20 cellular contexts compared by ENCODE assay signal in genomic region chr20:63877755-63878470, GRCh38. TPM values are rescaled to one million over a fixed set of nuclear protein-coding genes. Genes with fewer than 3 reads are reported as not detected.
DNase-seq lines count a peak whose midpoint lies in the region; ATAC-seq, FAIRE-seq and TF ChIP-seq lines count a peak whose summit lies in the region.
"Had no signal": no experiment of that assay in that cellular context is flagged by ENCODE, and none has a peak within 500 bp of the region (broad histone marks: within the 10 kb centered on the region; RNA-seq: fewer than 3 reads in every experiment).

No MANE protein-coding gene starts in this region.

- peaks cover 24 to 43% of the 10 kb centered on the region in 2 donors for H3K36me3 Mint-ChIP-seq in CD4-positive, alpha-beta memory T cell
- peaks cover 75% of the 10 kb centered on the region for H3K36me3 Mint-ChIP-seq in stimulated activated effector memory CD8-positive, alpha-beta T cell treated with anti-CD3 and anti-CD28 coated beads, Interleukin-12 subunit alpha, Interleukin-12 subunit beta, amount 100 ng/mL, for 72 hours

- POLR2A ChIA-PET in RWPE1 (lab: Yijun Ruan, JAX; ENCODE audit: low non-redundant PET): interaction anchor here (1.0 to 1.1 kb wide), 2 partner anchors 13 to 14 kb away, joined by 3 read pairs; partner anchors contain the start of gene TPD52L2
- POLR2A ChIA-PET in HepG2 (lab: Yijun Ruan, JAX): interaction anchor here (1.1 to 1.5 kb wide), 2 partner anchors 13 to 17 kb away, joined by 3 to 6 read pairs; partner anchors contain the start of genes DNAJC5 and TPD52L2
- POLR2A ChIA-PET in CD4-positive, alpha-beta memory T cell (lab: Charles Lee; ENCODE audit: partially characterized antibody): interaction anchor here (1.4 kb wide), 1 partner anchor 13 kb away, joined by 5 read pairs; the partner anchor contains the start of gene TPD52L2

- TF ChIP-seq POLR2A in HepG2 (IDR thresholded peaks at IDR 0.05; ENCODE audit: insufficient read depth in 1 of 2, low read depth in 2 of 2, low read length in 2 of 2): no peak; a peak in 1 of 4 replicates

- TF ChIP-seq EP300 in HepG2 (IDR thresholded peaks at IDR 0.05; ENCODE audit: low read depth in 2 of 2, low read length in 2 of 2): no peak
- no peak for TF ChIP-seq EP300 in HepG2 (CRISPR knock-in tag; IDR thresholded peaks at IDR 0.05; ENCODE audit: borderline replicate concordance)

- no peaks in the 10 kb centered on the region for H3K4me1 ChIP-seq in HepG2 (ENCODE audit: insufficient read depth, low read length)
- H3K4me1 ChIP-seq in psoas muscle: peaks cover 12% of the 10 kb centered on the region
- H3K4me1 ChIP-seq in CD4-positive, alpha-beta memory T cell (ENCODE audit: insufficient read depth, low read length): peaks cover 8% of the 10 kb centered on the region

- peaks cover 43% of the 10 kb centered on the region for H3K79me2 ChIP-seq in HepG2 (ENCODE audit: insufficient read depth, low read length)

- H3K4me1 Mint-ChIP-seq in CD4-positive, alpha-beta memory T cell: peaks cover 6 to 12% (median 7%) of the 10 kb centered on the region in 4 donors
- H3K4me1 Mint-ChIP-seq in stimulated activated effector memory CD8-positive, alpha-beta T cell treated with anti-CD3 and anti-CD28 coated beads, Interleukin-12 subunit alpha, Interleukin-12 subunit beta, amount 100 ng/mL, for 72 hours: peaks cover 16% of the 10 kb centered on the region

- H3K27ac ChIP-seq in RWPE1 (peak overlapping the region; percentile 5; the same call in 1 of the 2 replicates), HepG2 (ENCODE audit: extremely low read length, insufficient read depth, low read length) (no peak overlapping the region), psoas muscle (peak overlapping the region; percentile 70)
- no peak overlapping the region for H3K27ac ChIP-seq in CD4-positive, alpha-beta memory T cell (ENCODE audit: low read depth, low read length)
- H3K27ac ChIP-seq: 22Rv1, C4-2B, HL-60, SJSA1 had no signal

- intact Hi-C loops in HepG2 (cut with micrococcal nuclease; ENCODE audit: unreplicated experiment): no loop called here
- intact Hi-C loops in psoas muscle (cut with DNase I): no loop called here
- intact Hi-C loops in CD4-positive, alpha-beta memory T cell (cut with micrococcal nuclease): no loop called here

- peaks cover 69 to 75% of the 10 kb centered on the region in 2 experiments for H3K36me3 ChIP-seq in HepG2 (replicated peaks in 1 of 2; ENCODE audit: control insufficient read depth in 1 of 2, insufficient read depth in 2 of 2, low read length in 2 of 2)
- peaks cover 0 to 68% of the 10 kb centered on the region in 2 donors for H3K36me3 ChIP-seq in psoas muscle (ENCODE audit: insufficient read depth in 1 of 2, low read depth in 1 of 2)
- peaks cover 44% of the 10 kb centered on the region for H3K36me3 ChIP-seq in CD4-positive, alpha-beta memory T cell (ENCODE audit: insufficient read depth, low read length)

- H3K4me3 ChIP-seq in HepG2 (replicated peaks in 1 of 3; ENCODE audit: insufficient read depth in 1 of 3, low read depth in 2 of 3, low read length in 3 of 3): no peak overlapping the region
- H3K4me3 ChIP-seq in psoas muscle: no peak overlapping the region
- H3K4me3 ChIP-seq in CD4-positive, alpha-beta memory T cell (ENCODE audit: low read length in 2 of 2): no peak overlapping the region
- H3K4me3 ChIP-seq: SJSA1 had no signal

- no peak overlapping the region for H3K4me3 Mint-ChIP-seq in CD4-positive, alpha-beta memory T cell
- H3K4me3 Mint-ChIP-seq in stimulated activated effector memory CD8-positive, alpha-beta T cell treated with anti-CD3 and anti-CD28 coated beads, Interleukin-12 subunit alpha, Interleukin-12 subunit beta, amount 100 ng/mL, for 72 hours: no peak overlapping the region

- no peak overlapping the region for H3K4me2 ChIP-seq in HepG2 (ENCODE audit: low read depth, low read length)

- no peak for FAIRE-seq in HepG2 (lab: Jason Lieb, UNC)
- FAIRE-seq: GM12891, RCC 7860 had no signal

- CTCF ChIA-PET in RWPE1 (lab: Yijun Ruan, JAX) (interaction anchor here (0.6 to 1.2 kb wide), 3 partner anchors 9 to 131 kb away, joined by 3 to 4 read pairs (median 4); no protein-coding TSS in a partner anchor), HepG2 (lab: Yijun Ruan, JAX; ENCODE audit: low intra/inter-chr PET ratio, low total read pairs) (no interaction called here)
- CTCF ChIA-PET in CD4-positive, alpha-beta memory T cell (lab: Charles Lee; ENCODE audit: partially characterized antibody): no interaction called here

- H3K9me3 Mint-ChIP-seq in CD4-positive, alpha-beta memory T cell: no peaks in the 10 kb centered on the region
- H3K9me3 Mint-ChIP-seq in stimulated activated effector memory CD8-positive, alpha-beta T cell treated with anti-CD3 and anti-CD28 coated beads, Interleukin-12 subunit alpha, Interleukin-12 subunit beta, amount 100 ng/mL, for 72 hours: no peaks in the 10 kb centered on the region

- H3K27ac Mint-ChIP-seq in CD4-positive, alpha-beta memory T cell: no peak overlapping the region
- H3K27ac Mint-ChIP-seq in stimulated activated effector memory CD8-positive, alpha-beta T cell treated with anti-CD3 and anti-CD28 coated beads, Interleukin-12 subunit alpha, Interleukin-12 subunit beta, amount 100 ng/mL, for 72 hours: no peak overlapping the region

- DNase-seq in NCI-H2107 treated with DMSO at 0.1 percent for 48 hours (lab: John Stamatoyannopoulos, UW; ENCODE audit: unreplicated experiment) (peak; percentile 58), NCI-H2107 (lab: John Stamatoyannopoulos, UW) (no peak), RWPE1 (ENCODE audit: low spot score) (no peak), HepG2 (ENCODE audit: low spot score) (no peak), psoas muscle (peak; percentile 55 to 74), COLO668 (lab: John Stamatoyannopoulos, UW; ENCODE audit: unreplicated experiment) (no peak)
- DNase-seq in CD4-positive, alpha-beta memory T cell: no peak
- no peak for DNase-seq in stimulated activated effector memory CD8-positive, alpha-beta T cell treated with anti-CD3 and anti-CD28 coated beads, Interleukin-12 subunit alpha, Interleukin-12 subunit beta, amount 100 ng/mL, for 72 hours (ENCODE audit: low spot score in 2 of 2)
- DNase-seq: KG1, NCI-H1048, NCI-H187 treated with DMSO at 0.1 percent for 48 hours, NCI-H510A had no signal

- TF ChIP-seq CTCF in RWPE1 (conservative IDR thresholded peaks at IDR 0.05; ENCODE audit: low read depth) (no peak), HepG2 (CRISPR knock-in tag; IDR thresholded peaks at IDR 0.05) (no peak), psoas muscle (IDR thresholded peaks at IDR 0.05) (no peak)

- in situ Hi-C loops in HepG2 (cut with HindIII; ENCODE audit: extremely low pct_ligation_motif_present, low pct_unique_long_range_greater_than_20kb): no loop called here

- H3K27me3 ChIP-seq in HepG2 (ENCODE audit: control insufficient read depth in 1 of 2, insufficient read depth in 2 of 2, low read length in 2 of 2) (no peaks in the 10 kb centered on the region), psoas muscle (ENCODE audit: insufficient read depth in 3 of 3, low read length in 2 of 3) (no peaks in the 10 kb centered on the region)
- H3K27me3 ChIP-seq in CD4-positive, alpha-beta memory T cell (ENCODE audit: insufficient read depth, low read length): no peaks in the 10 kb centered on the region
- H3K27me3 ChIP-seq: SJSA1 had no signal

- no peak for TF ChIP-seq RAD21 in HepG2 (CRISPR knock-in tag; IDR thresholded peaks at IDR 0.05)

- no peak overlapping the region for H3K9ac ChIP-seq in HepG2 (ENCODE audit: insufficient read depth, low read depth, low read length)

- H3K9me3 ChIP-seq in HepG2 (ENCODE audit: low read length): no peaks in the 10 kb centered on the region
- H3K9me3 ChIP-seq in psoas muscle: no peaks in the 10 kb centered on the region
- H3K9me3 ChIP-seq in CD4-positive, alpha-beta memory T cell (ENCODE audit: control insufficient read depth in 1 of 2, low read length in 2 of 2): no peaks in the 10 kb centered on the region
- H3K9me3 ChIP-seq: SJSA1 had no signal

- peaks cover 40% of the 10 kb centered on the region; the same call in 1 of the 2 replicates for H4K20me1 ChIP-seq in HepG2 (ENCODE audit: insufficient read depth, low read length)

- H3K27me3 Mint-ChIP-seq in CD4-positive, alpha-beta memory T cell: no peaks in the 10 kb centered on the region

- ATAC-seq in HepG2 (no peak), psoas muscle (peak; percentile 91 to 92 (median 92))
- ATAC-seq in stimulated activated effector memory CD8-positive, alpha-beta T cell treated with anti-CD3 and anti-CD28 coated beads, Interleukin-12 subunit alpha, Interleukin-12 subunit beta, amount 100 ng/mL, for 72 hours: no peak

- H2AFZ ChIP-seq in HepG2 (ENCODE audit: low read length): no peak overlapping the region

- TSS peak; percentile 17 for BruUV-seq in HepG2 (replicated peaks; lab: Mats Ljungman, UMichigan)

- 97% methylated on average over 32 of the region's 32 CpGs for WGBS in HepG2 (ENCODE audit: low lambda C conversion rate)
- WGBS in psoas muscle, 3 donors: 76 to 81% (median 78%) methylated on average over 32 of the region's 32 CpGs

RNA-seq across cellular contexts. Expression of gene TPD52L2, which starts 12.8 kb away (rescaled TPM):
- total RNA-seq in HepG2 (2016; rRNA removed; fragmentation: Illumina TruSeq; extraction: Trizol) (156 and 187 TPM in 2 replicates), psoas muscle (10 to 100 TPM; 40.7 to 56.0 (median 55.1) TPM)
- total RNA-seq in HepG2 (2016; cell fraction: cytosol; rRNA removed; fragmentation: Illumina TruSeq; extraction: Trizol; ENCODE audit: low read depth): 17.3 and 18.9 TPM in 2 replicates
- total RNA-seq in HepG2 (2016; cell fraction: insoluble cytoplasmic fraction; rRNA removed; fragmentation: Illumina TruSeq; extraction: Trizol): 159 and 183 TPM in 2 replicates
- 68.0 and 74.8 TPM in 2 replicates for total RNA-seq in HepG2 (2016; cell fraction: membrane; rRNA removed; fragmentation: Illumina TruSeq; extraction: Trizol)
- 80.6 and 85.7 TPM in 2 replicates for total RNA-seq in HepG2 (2016; cell fraction: nucleus; rRNA removed; fragmentation: Illumina TruSeq; extraction: Trizol)
- polyA plus RNA-seq in HepG2 (2011; rRNA removed) (184 and 198 TPM in 2 replicates), psoas muscle (100 to 1,000 TPM in 1 of 3 donors, 10 to 100 TPM in 2; 46.7 to 152 (median 89.7) TPM)
- 197 and 204 TPM in 2 replicates for polyA plus RNA-seq in HepG2 (2011; cell fraction: cytosol; rRNA removed)
- 163 and 169 TPM in 2 replicates for polyA plus RNA-seq in HepG2 (2011; cell fraction: nucleus; rRNA removed)
- 96.3 and 115 TPM in 2 replicates for polyA plus RNA-seq in HepG2 (2012)
- polyA plus RNA-seq in HepG2 (2016; cell fraction: cytosol; fragmentation: Illumina TruSeq; extraction: Trizol; ENCODE audit: low read depth): 18.7 and 19.4 TPM in 2 replicates
- 188 and 207 TPM in 2 replicates for polyA plus RNA-seq in HepG2 (2016; cell fraction: insoluble cytoplasmic fraction; fragmentation: Illumina TruSeq; extraction: Trizol; ENCODE audit: low read depth)
- 59.6 and 59.7 TPM in 2 replicates for polyA plus RNA-seq in HepG2 (2016; cell fraction: membrane; fragmentation: Illumina TruSeq; extraction: Trizol; ENCODE audit: low read depth)
- 162 and 173 TPM in 2 replicates for polyA plus RNA-seq in HepG2 (2016; cell fraction: nucleus; fragmentation: Illumina TruSeq; extraction: Trizol; ENCODE audit: insufficient read depth, low read depth)
- polyA minus RNA-seq in HepG2 (2011; rRNA and poly(A)+ RNA removed; ENCODE audit: low replicate concordance): 128 and 150 TPM in 2 replicates
- polyA minus RNA-seq in HepG2 (2011; cell fraction: cytosol; rRNA and poly(A)+ RNA removed): 114 and 118 TPM in 2 replicates
- 47.3 and 56.6 TPM in 2 replicates for polyA minus RNA-seq in HepG2 (2011; cell fraction: nucleus; rRNA and poly(A)+ RNA removed)
- 10 to 100 TPM; 44.4 to 44.9 TPM for total RNA-seq in CD4-positive, alpha-beta memory T cell
- polyA plus RNA-seq in CD4-positive, alpha-beta memory T cell: 10 to 100 TPM; 66.4 to 76.1 TPM

RNA-seq across cellular contexts. Expression of gene ABHD16B, which starts 16.6 kb away (rescaled TPM):
- total RNA-seq in HepG2 (2016; rRNA removed; fragmentation: Illumina TruSeq; extraction: Trizol) (not detected in 2 replicates), psoas muscle (not detected)
- total RNA-seq in HepG2 (2016; cell fraction: cytosol; rRNA removed; fragmentation: Illumina TruSeq; extraction: Trizol; ENCODE audit: low read depth): not detected in 2 replicates
- total RNA-seq in HepG2 (2016; cell fraction: insoluble cytoplasmic fraction; rRNA removed; fragmentation: Illumina TruSeq; extraction: Trizol): not detected in 2 replicates
- total RNA-seq in HepG2 (2016; cell fraction: membrane; rRNA removed; fragmentation: Illumina TruSeq; extraction: Trizol): not detected in 2 replicates
- not detected in 2 replicates for total RNA-seq in HepG2 (2016; cell fraction: nucleus; rRNA removed; fragmentation: Illumina TruSeq; extraction: Trizol)
- polyA plus RNA-seq in HepG2 (2011; rRNA removed) (not detected in 2 replicates), psoas muscle (1 to 10 TPM in 1 of 3 donors, under 1 TPM in 2; 0.04 to 3.2 (median 0.34) TPM)
- polyA plus RNA-seq in HepG2 (2011; cell fraction: cytosol; rRNA removed): not detected in 2 replicates
- not detected in 2 replicates for polyA plus RNA-seq in HepG2 (2011; cell fraction: nucleus; rRNA removed)
- polyA plus RNA-seq in HepG2 (2012): not detected in 2 replicates
- not detected in 2 replicates for polyA plus RNA-seq in HepG2 (2016; cell fraction: cytosol; fragmentation: Illumina TruSeq; extraction: Trizol; ENCODE audit: low read depth)
- not detected in 2 replicates for polyA plus RNA-seq in HepG2 (2016; cell fraction: insoluble cytoplasmic fraction; fragmentation: Illumina TruSeq; extraction: Trizol; ENCODE audit: low read depth)
- polyA plus RNA-seq in HepG2 (2016; cell fraction: membrane; fragmentation: Illumina TruSeq; extraction: Trizol; ENCODE audit: low read depth): not detected in 2 replicates
- polyA plus RNA-seq in HepG2 (2016; cell fraction: nucleus; fragmentation: Illumina TruSeq; extraction: Trizol; ENCODE audit: insufficient read depth, low read depth): not detected in 2 replicates
- polyA minus RNA-seq in HepG2 (2011; rRNA and poly(A)+ RNA removed; ENCODE audit: low replicate concordance): not detected in 2 replicates
- not detected in 2 replicates for polyA minus RNA-seq in HepG2 (2011; cell fraction: cytosol; rRNA and poly(A)+ RNA removed)
- polyA minus RNA-seq in HepG2 (2011; cell fraction: nucleus; rRNA and poly(A)+ RNA removed): not detected in 2 replicates
- total RNA-seq in CD4-positive, alpha-beta memory T cell: not detected
- not detected for polyA plus RNA-seq in CD4-positive, alpha-beta memory T cell
- total RNA-seq: G401, M059J, SJSA1 had no signal

RNA-seq across cellular contexts. Expression of gene DNAJC5, which starts 17.0 kb away (rescaled TPM):
- total RNA-seq in HepG2 (2016; rRNA removed; fragmentation: Illumina TruSeq; extraction: Trizol): 54.3 and 64.5 TPM in 2 replicates
- total RNA-seq in HepG2 (2016; cell fraction: cytosol; rRNA removed; fragmentation: Illumina TruSeq; extraction: Trizol; ENCODE audit: low read depth): 11.9 and 12.0 TPM in 2 replicates
- total RNA-seq in HepG2 (2016; cell fraction: insoluble cytoplasmic fraction; rRNA removed; fragmentation: Illumina TruSeq; extraction: Trizol): 48.4 and 65.4 TPM in 2 replicates
- 20.9 and 21.3 TPM in 2 replicates for total RNA-seq in HepG2 (2016; cell fraction: membrane; rRNA removed; fragmentation: Illumina TruSeq; extraction: Trizol)
- 36.9 and 44.3 TPM in 2 replicates for total RNA-seq in HepG2 (2016; cell fraction: nucleus; rRNA removed; fragmentation: Illumina TruSeq; extraction: Trizol)
- polyA plus RNA-seq in HepG2 (2011; rRNA removed): 42.8 and 51.8 TPM in 2 replicates
- polyA plus RNA-seq in HepG2 (2011; cell fraction: cytosol; rRNA removed): 50.7 and 53.5 TPM in 2 replicates
- polyA plus RNA-seq in HepG2 (2011; cell fraction: nucleus; rRNA removed): 53.1 and 56.7 TPM in 2 replicates
- 35.9 and 42.1 TPM in 2 replicates for polyA plus RNA-seq in HepG2 (2012)
- polyA plus RNA-seq in HepG2 (2016; cell fraction: cytosol; fragmentation: Illumina TruSeq; extraction: Trizol; ENCODE audit: low read depth): 6.9 and 7.7 TPM in 2 replicates
- 37.7 and 43.6 TPM in 2 replicates for polyA plus RNA-seq in HepG2 (2016; cell fraction: insoluble cytoplasmic fraction; fragmentation: Illumina TruSeq; extraction: Trizol; ENCODE audit: low read depth)
- polyA plus RNA-seq in HepG2 (2016; cell fraction: membrane; fragmentation: Illumina TruSeq; extraction: Trizol; ENCODE audit: low read depth): 11.5 and 11.7 TPM in 2 replicates
- polyA plus RNA-seq in HepG2 (2016; cell fraction: nucleus; fragmentation: Illumina TruSeq; extraction: Trizol; ENCODE audit: insufficient read depth, low read depth): 52.1 and 53.7 TPM in 2 replicates
- 45.9 and 137 TPM in 2 replicates for polyA minus RNA-seq in HepG2 (2011; rRNA and poly(A)+ RNA removed; ENCODE audit: low replicate concordance)
- polyA minus RNA-seq in HepG2 (2011; cell fraction: cytosol; rRNA and poly(A)+ RNA removed): 49.8 and 50.2 TPM in 2 replicates
- 27.8 and 28.3 TPM in 2 replicates for polyA minus RNA-seq in HepG2 (2011; cell fraction: nucleus; rRNA and poly(A)+ RNA removed)
- 10 to 100 TPM; 20.4 to 27.3 (median 23.3) TPM for total RNA-seq in psoas muscle
- 10 to 100 TPM; 13.1 to 33.6 (median 19.7) TPM for polyA plus RNA-seq in psoas muscle
- 10 to 100 TPM; 53.3 to 54.4 TPM for total RNA-seq in CD4-positive, alpha-beta memory T cell
- polyA plus RNA-seq in CD4-positive, alpha-beta memory T cell: 1 to 10 TPM; 4.9 to 9.2 TPM

RNA-seq across cellular contexts. Expression of gene ZBTB46, which starts 46.8 kb away (rescaled TPM):
- total RNA-seq in HepG2 (2016; rRNA removed; fragmentation: Illumina TruSeq; extraction: Trizol) (10.9 and 13.5 TPM in 2 replicates), psoas muscle (1 to 10 TPM; 4.5 to 6.4 (median 5.6) TPM)
- total RNA-seq in HepG2 (2016; cell fraction: cytosol; rRNA removed; fragmentation: Illumina TruSeq; extraction: Trizol; ENCODE audit: low read depth): 74.9 and 80.6 TPM in 2 replicates
- 10.9 and 15.4 TPM in 2 replicates for total RNA-seq in HepG2 (2016; cell fraction: insoluble cytoplasmic fraction; rRNA removed; fragmentation: Illumina TruSeq; extraction: Trizol)
- 51.8 and 55.2 TPM in 2 replicates for total RNA-seq in HepG2 (2016; cell fraction: membrane; rRNA removed; fragmentation: Illumina TruSeq; extraction: Trizol)
- total RNA-seq in HepG2 (2016; cell fraction: nucleus; rRNA removed; fragmentation: Illumina TruSeq; extraction: Trizol): 8.7 and 9.2 TPM in 2 replicates
- polyA plus RNA-seq in HepG2 (2011; rRNA removed) (1.6 and 2.7 TPM in 2 replicates), psoas muscle (1 to 10 TPM; 1.3 to 3.1 (median 2.2) TPM)
- polyA plus RNA-seq in HepG2 (2011; cell fraction: cytosol; rRNA removed): 1.6 and 2.0 TPM in 2 replicates
- 7.2 and 7.6 TPM in 2 replicates for polyA plus RNA-seq in HepG2 (2011; cell fraction: nucleus; rRNA removed)
- 3.8 and 5.3 TPM in 2 replicates for polyA plus RNA-seq in HepG2 (2012)
- 0.45 and 0.85 TPM in 2 replicates for polyA plus RNA-seq in HepG2 (2016; cell fraction: cytosol; fragmentation: Illumina TruSeq; extraction: Trizol; ENCODE audit: low read depth)
- 3.9 and 4.2 TPM in 2 replicates for polyA plus RNA-seq in HepG2 (2016; cell fraction: insoluble cytoplasmic fraction; fragmentation: Illumina TruSeq; extraction: Trizol; ENCODE audit: low read depth)
- 1.4 and 1.5 TPM in 2 replicates for polyA plus RNA-seq in HepG2 (2016; cell fraction: membrane; fragmentation: Illumina TruSeq; extraction: Trizol; ENCODE audit: low read depth)
- polyA plus RNA-seq in HepG2 (2016; cell fraction: nucleus; fragmentation: Illumina TruSeq; extraction: Trizol; ENCODE audit: insufficient read depth, low read depth): 7.1 and 7.5 TPM in 2 replicates
- 18.8 and 33.6 TPM in 2 replicates for polyA minus RNA-seq in HepG2 (2011; rRNA and poly(A)+ RNA removed; ENCODE audit: low replicate concordance)
- polyA minus RNA-seq in HepG2 (2011; cell fraction: cytosol; rRNA and poly(A)+ RNA removed): 8.3 and 9.0 TPM in 2 replicates
- 5.4 and 9.1 TPM in 2 replicates for polyA minus RNA-seq in HepG2 (2011; cell fraction: nucleus; rRNA and poly(A)+ RNA removed)
- total RNA-seq in CD4-positive, alpha-beta memory T cell: under 1 TPM; 0.28 to 0.87 TPM
- under 1 TPM in 1 of 2 donors, not detected in 1; 0.09 TPM for polyA plus RNA-seq in CD4-positive, alpha-beta memory T cell

Comparison
In these comparisons a context has a peak if more than half of its experiments do, and no peak if none do; other contexts are left out.
1. DNase-seq: peak in NCI-H2107 treated with DMSO at 0.1 percent for 48 hours (single experiment) and psoas muscle (2 of 2); none in NCI-H2107 (single experiment), RWPE1 (single experiment), HepG2 (single experiment), CD4-positive, alpha-beta memory T cell (0 of 5), COLO668 (single experiment) and stimulated activated effector memory CD8-positive, alpha-beta T cell treated with anti-CD3 and anti-CD28 coated beads, Interleukin-12 subunit alpha, Interleukin-12 subunit beta, amount 100 ng/mL, for 72 hours (0 of 2).
2. H3K27ac ChIP-seq: peak in RWPE1 (single experiment) and psoas muscle (single experiment); none in HepG2 (single experiment) and CD4-positive, alpha-beta memory T cell (single experiment).
3. ATAC-seq: peak in psoas muscle (4 of 4); none in HepG2 (single experiment) and stimulated activated effector memory CD8-positive, alpha-beta T cell treated with anti-CD3 and anti-CD28 coated beads, Interleukin-12 subunit alpha, Interleukin-12 subunit beta, amount 100 ng/mL, for 72 hours (single experiment).